Comparison of ENCODE assay signal across 11 cellular contexts in the genomic region with DNA sequence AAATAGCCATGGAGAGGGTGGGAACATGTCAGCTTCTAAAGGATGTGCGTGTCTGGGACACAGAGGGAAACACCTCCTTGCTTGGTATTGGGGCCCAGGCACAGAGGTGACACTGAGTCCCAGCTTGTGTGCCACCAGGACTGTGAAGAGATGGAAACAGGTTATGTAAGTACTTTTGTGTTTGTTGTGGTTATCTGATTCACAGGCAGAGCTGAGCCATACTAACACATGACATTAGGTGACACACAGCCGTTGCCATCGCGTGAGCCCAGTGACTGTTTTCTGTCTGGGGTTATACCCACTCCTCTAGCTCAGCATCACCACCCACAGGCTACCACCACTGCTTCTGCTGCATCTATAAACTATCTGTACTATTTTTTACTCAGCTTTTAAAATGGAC. TPM values are rescaled to one million over a fixed set of nuclear protein-coding genes. Genes with fewer than 3 reads are reported as not detected.
DNase-seq lines count a peak whose midpoint lies in the region; ATAC-seq and TF ChIP-seq lines count a peak whose summit lies in the region.
"Had no signal": no experiment of that assay in that cellular context is flagged by ENCODE, and none has a peak within 500 bp of the region (broad histone marks: within the 10 kb centered on the region; RNA-seq: fewer than 3 reads in every experiment).

No MANE protein-coding gene starts in this region.

- no peaks in the 10 kb centered on the region for H3K36me3 Mint-ChIP-seq in naive thymus-derived CD8-positive, alpha-beta T cell
- no peaks in the 10 kb centered on the region for H3K36me3 Mint-ChIP-seq in progenitor cell of endocrine pancreas (ENCODE audit: insufficient read depth)

- H3K27ac Mint-ChIP-seq in naive thymus-derived CD8-positive, alpha-beta T cell, result peak overlapping the region; percentile 16 to 96 (median 90)
- H3K27ac Mint-ChIP-seq in progenitor cell of endocrine pancreas, result no peak overlapping the region

- TF ChIP-seq POLR2A in esophagus muscularis mucosa (IDR thresholded peaks at IDR 0.05; ENCODE audit: low read depth), result no peak

- TF ChIP-seq EP300 in esophagus muscularis mucosa (IDR thresholded peaks at IDR 0.05), result no peak

- H3K27ac ChIP-seq in esophagus muscularis mucosa (replicated peaks in 1 of 4), result no peak overlapping the region
- H3K27ac ChIP-seq: HL-60, thyroid gland had no signal

- ATAC-seq in left ventricle myocardium superior (peak; percentile 70), Right ventricle myocardium inferior (no peak), GM18502 (IDR thresholded peaks at IDR 0.05; ENCODE audit: poor library complexity, unreplicated experiment) (no peak)
- ATAC-seq in naive thymus-derived CD8-positive, alpha-beta T cell, result peak; percentile 95 to 97

- H3K27me3 Mint-ChIP-seq in naive thymus-derived CD8-positive, alpha-beta T cell, result peaks cover 0 to 2% (median 0%) of the 10 kb centered on the region in 5 donors
- peaks cover 21% of the 10 kb centered on the region for H3K27me3 Mint-ChIP-seq in progenitor cell of endocrine pancreas

- no peaks in the 10 kb centered on the region for H3K9me3 Mint-ChIP-seq in naive thymus-derived CD8-positive, alpha-beta T cell
- no peaks in the 10 kb centered on the region for H3K9me3 Mint-ChIP-seq in progenitor cell of endocrine pancreas (ENCODE audit: low read depth)

- peak overlapping the region in 4 of 10 donors; percentile 11 to 38 (median 23) for H3K4me3 Mint-ChIP-seq in naive thymus-derived CD8-positive, alpha-beta T cell
- no peak overlapping the region for H3K4me3 Mint-ChIP-seq in progenitor cell of endocrine pancreas (ENCODE audit: low read depth)

- H3K27me3 ChIP-seq in esophagus muscularis mucosa, result no peaks in the 10 kb centered on the region
- H3K27me3 ChIP-seq: thyroid gland had no signal

- no peaks in the 10 kb centered on the region for H3K9me3 ChIP-seq in esophagus muscularis mucosa
- H3K9me3 ChIP-seq: thyroid gland had no signal

- H3K36me3 ChIP-seq in esophagus muscularis mucosa, result no peaks in the 10 kb centered on the region
- H3K36me3 ChIP-seq: thyroid gland had no signal

- WGBS in esophagus muscularis mucosa, result 83% methylated on average over 4 of the region's 4 CpGs

- H3K4me1 Mint-ChIP-seq in naive thymus-derived CD8-positive, alpha-beta T cell, result peaks cover 12 to 31% (median 26%) of the 10 kb centered on the region in 4 donors
- no peaks in the 10 kb centered on the region for H3K4me1 Mint-ChIP-seq in progenitor cell of endocrine pancreas (ENCODE audit: low read depth)

- no peaks in the 10 kb centered on the region for H3K4me1 ChIP-seq in esophagus muscularis mucosa
- H3K4me1 ChIP-seq: thyroid gland had no signal

- TF ChIP-seq CTCF in progenitor cell of endocrine pancreas (IDR thresholded peaks at IDR 0.05; ENCODE audit: unreplicated experiment) (no peak), esophagus muscularis mucosa (IDR thresholded peaks at IDR 0.05) (no peak)

- POLR2A ChIA-PET in naive thymus-derived CD8-positive, alpha-beta T cell (lab: Charles Lee), result no interaction called here

- no peak for DNase-seq in left ventricle myocardium superior
- no peak for DNase-seq in Right ventricle myocardium inferior (ENCODE audit: missing footprints)
- DNase-seq in activated T-cell treated with anti-CD3 and anti-CD28 coated beads for 4 hours, result peak; percentile 58
- DNase-seq in naive thymus-derived CD8-positive, alpha-beta T cell, result peak in 8 of 10 donors; percentile 12 to 72 (median 42)
- DNase-seq in progenitor cell of endocrine pancreas (ENCODE audit: low spot score, unreplicated experiment), result no peak
- DNase-seq in esophagus muscularis mucosa (ENCODE audit: extremely low spot score), result no peak
- no peak for DNase-seq in NCI-H1694 treated with DMSO at 0.1 percent for 48 hours (lab: John Stamatoyannopoulos, UW)
- DNase-seq: midbrain, thyroid gland had no signal

- intact Hi-C loops in left ventricle myocardium superior (cut with micrococcal nuclease) (no loop called here), Right ventricle myocardium inferior (cut with DNase I) (no loop called here), esophagus muscularis mucosa (cut with DNase I) (no loop called here)

- no peak overlapping the region for H3K4me3 ChIP-seq in esophagus muscularis mucosa
- H3K4me3 ChIP-seq: thyroid gland had no signal

RNA-seq across cellular contexts. Expression of a gene that starts 12.1 kb away (rescaled TPM):
- total RNA-seq in left ventricle myocardium superior (5.6 TPM), Right ventricle myocardium inferior (3.4 TPM), progenitor cell of endocrine pancreas (1.0 and 6.3 TPM in 2 replicates), esophagus muscularis mucosa (1 to 10 TPM; 2.5 to 7.5 (median 4.6) TPM)
- 1 to 10 TPM; 2.1 to 3.8 TPM for total RNA-seq in naive thymus-derived CD8-positive, alpha-beta T cell
- 1 to 10 TPM in 1 of 3 donors, under 1 TPM in 1, not detected in 1; 0.80 to 1.4 TPM for polyA plus RNA-seq in naive thymus-derived CD8-positive, alpha-beta T cell

RNA-seq across cellular contexts. Expression of a gene that starts 44.1 kb away (rescaled TPM):
- total RNA-seq in left ventricle myocardium superior (0.74 TPM), Right ventricle myocardium inferior (0.84 TPM), progenitor cell of endocrine pancreas (0.55 TPM in 1 of 2 replicates, not detected in the other), esophagus muscularis mucosa (10 to 100 TPM in 1 of 4 donors, 1 to 10 TPM in 3; 1.7 to 37.3 (median 4.4) TPM)
- 1 to 10 TPM; 5.5 to 5.7 TPM for total RNA-seq in naive thymus-derived CD8-positive, alpha-beta T cell
- polyA plus RNA-seq in naive thymus-derived CD8-positive, alpha-beta T cell, result 10 to 100 TPM; 22.7 to 32.2 (median 26.1) TPM

Comparison
In these comparisons a context has a peak if more than half of its experiments do, and no peak if none do; other contexts are left out.
1. ATAC-seq: peak in left ventricle myocardium superior (single experiment) and naive thymus-derived CD8-positive, alpha-beta T cell (2 of 2); none in Right ventricle myocardium inferior (single experiment) and GM18502 (single experiment).
2. DNase-seq: peak in activated T-cell treated with anti-CD3 and anti-CD28 coated beads for 4 hours (single experiment) and naive thymus-derived CD8-positive, alpha-beta T cell (8 of 10); none in left ventricle myocardium superior (single experiment), Right ventricle myocardium inferior (single experiment), progenitor cell of endocrine pancreas (single experiment), esophagus muscularis mucosa (single experiment) and NCI-H1694 treated with DMSO at 0.1 percent for 48 hours (single experiment).